ENCODE assay signal across 13 cellular contexts in the genomic region with DNA sequence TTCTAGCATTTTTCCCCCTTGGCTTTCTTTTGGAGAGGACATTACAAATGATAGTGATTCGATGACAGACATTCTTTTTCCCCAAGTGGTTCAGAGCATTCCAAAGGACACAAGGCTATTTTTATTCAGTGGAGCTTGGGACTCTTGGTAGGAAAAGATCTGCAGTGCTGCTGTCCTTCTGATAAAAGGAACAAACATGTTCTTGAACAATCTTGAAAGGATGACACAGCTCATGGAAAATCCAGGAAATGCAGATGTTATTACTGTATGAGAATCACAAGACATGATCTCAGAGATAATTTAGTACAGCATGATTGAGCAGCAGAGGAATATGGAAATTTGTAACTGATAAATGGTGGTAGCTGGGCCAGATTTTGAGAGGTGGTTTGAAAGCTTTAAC.
DNase-seq lines count a peak whose midpoint lies in the region; ATAC-seq and TF ChIP-seq lines count a peak whose summit lies in the region.
"Had no signal": no experiment of that assay in that cellular context is flagged by ENCODE, and none has a peak within 500 bp of the region (broad histone marks: within the 10 kb centered on the region; RNA-seq: fewer than 3 reads in every experiment).

No MANE protein-coding gene starts in this region.

- H3K4me3 Mint-ChIP-seq in natural killer cell treated with Interleukin-12 subunit alpha and Interleukin-12 subunit beta and Interleukin-15 and Interleukin-18, amount 100 ng/mL, for 72 hours, result peak overlapping the region; percentile 72
- no peak overlapping the region for H3K4me3 Mint-ChIP-seq in natural killer cell
- H3K4me3 Mint-ChIP-seq in effector memory CD8-positive, alpha-beta T cell, result no peak overlapping the region

- peaks cover 12 to 25% of the 10 kb centered on the region in 2 donors for H3K4me1 Mint-ChIP-seq in natural killer cell treated with Interleukin-12 subunit alpha and Interleukin-12 subunit beta and Interleukin-15 and Interleukin-18, amount 100 ng/mL, for 72 hours (ENCODE audit: low read depth in 2 of 2)
- peaks cover 15 to 21% of the 10 kb centered on the region in 2 donors for H3K4me1 Mint-ChIP-seq in natural killer cell
- H3K4me1 Mint-ChIP-seq in effector memory CD8-positive, alpha-beta T cell (ENCODE audit: low read depth in 2 of 2), result peaks cover 9 to 16% of the 10 kb centered on the region in 2 donors

- no peaks in the 10 kb centered on the region for H3K9me3 ChIP-seq in muscle layer of colon (ENCODE audit: low read length)

- H3K4me1 ChIP-seq in muscle layer of colon (ENCODE audit: insufficient read depth, low read length), result peaks cover 30% of the 10 kb centered on the region

- H3K9me3 Mint-ChIP-seq in natural killer cell treated with Interleukin-12 subunit alpha and Interleukin-12 subunit beta and Interleukin-15 and Interleukin-18, amount 100 ng/mL, for 72 hours, result peaks cover 3% of the 10 kb centered on the region
- no peaks in the 10 kb centered on the region for H3K9me3 Mint-ChIP-seq in natural killer cell
- H3K9me3 Mint-ChIP-seq in effector memory CD8-positive, alpha-beta T cell, result no peaks in the 10 kb centered on the region
- H3K9me3 Mint-ChIP-seq: T-cell had no signal

- H3K27ac ChIP-seq in muscle layer of colon (ENCODE audit: low read depth, low read length), result peak overlapping the region; percentile 40

- H3K4me3 ChIP-seq in muscle layer of colon (ENCODE audit: low read depth in 1 of 2, low read length in 2 of 2), result no peak overlapping the region

- H3K9ac ChIP-seq in muscle layer of colon (ENCODE audit: low read length), result no peak overlapping the region

- peak overlapping the region; percentile 59 to 72 for H3K27ac Mint-ChIP-seq in natural killer cell treated with Interleukin-12 subunit alpha and Interleukin-12 subunit beta and Interleukin-15 and Interleukin-18, amount 100 ng/mL, for 72 hours
- H3K27ac Mint-ChIP-seq in natural killer cell, result peak overlapping the region in 1 of 2 donors; percentile 63
- H3K27ac Mint-ChIP-seq in effector memory CD8-positive, alpha-beta T cell, result peak overlapping the region; percentile 39 to 78

- no peak for ATAC-seq in natural killer cell treated with Interleukin-12 subunit alpha and Interleukin-12 subunit beta and Interleukin-15 and Interleukin-18, amount 100 ng/mL, for 72 hours
- ATAC-seq in natural killer cell (no peak), HG02798 (IDR thresholded peaks at IDR 0.05; ENCODE audit: poor library complexity, unreplicated experiment) (no peak), GM19395 (IDR thresholded peaks at IDR 0.05; ENCODE audit: unreplicated experiment) (no peak)
- no peak for ATAC-seq in effector memory CD8-positive, alpha-beta T cell (replicated peaks)
- ATAC-seq: naive thymus-derived CD4-positive, alpha-beta T cell; T-cell had no signal

- intact Hi-C loops in natural killer cell (cut with micrococcal nuclease), result no loop called here

- H3K27me3 ChIP-seq in muscle layer of colon (ENCODE audit: control insufficient read depth in 1 of 2, insufficient read depth in 2 of 2, low read length in 2 of 2), result no peaks in the 10 kb centered on the region

- no peak for DNase-seq in natural killer cell treated with Interleukin-12 subunit alpha and Interleukin-12 subunit beta and Interleukin-15 and Interleukin-18, amount 100 ng/mL, for 72 hours (ENCODE audit: low spot score)
- no peak for DNase-seq in natural killer cell
- DNase-seq in effector memory CD8-positive, alpha-beta T cell, result no peak
- no peak for DNase-seq in DMS53 treated with DMSO at 0.1 percent for 48 hours (lab: John Stamatoyannopoulos, UW; ENCODE audit: unreplicated experiment)
- no peak for DNase-seq in KG1 (lab: John Stamatoyannopoulos, UW)
- DNase-seq: AML-193; GOT3; naive thymus-derived CD4-positive, alpha-beta T cell; NCI-H2081 treated with DMSO at 0.1 percent for 48 hours; T-cell had no signal

- H3K36me3 Mint-ChIP-seq in natural killer cell treated with Interleukin-12 subunit alpha and Interleukin-12 subunit beta and Interleukin-15 and Interleukin-18, amount 100 ng/mL, for 72 hours, result no peaks in the 10 kb centered on the region
- no peaks in the 10 kb centered on the region for H3K36me3 Mint-ChIP-seq in natural killer cell
- H3K36me3 Mint-ChIP-seq in effector memory CD8-positive, alpha-beta T cell (ENCODE audit: insufficient read depth), result no peaks in the 10 kb centered on the region
- H3K36me3 Mint-ChIP-seq: T-cell had no signal

- TF ChIP-seq CTCF in natural killer cell (IDR thresholded peaks at IDR 0.05), result no peak

- peaks cover 0 to 4% of the 10 kb centered on the region in 2 donors for H3K27me3 Mint-ChIP-seq in natural killer cell treated with Interleukin-12 subunit alpha and Interleukin-12 subunit beta and Interleukin-15 and Interleukin-18, amount 100 ng/mL, for 72 hours
- peaks cover 0 to 7% of the 10 kb centered on the region in 2 donors for H3K27me3 Mint-ChIP-seq in natural killer cell (ENCODE audit: low read depth in 2 of 2)
- no peaks in the 10 kb centered on the region for H3K27me3 Mint-ChIP-seq in effector memory CD8-positive, alpha-beta T cell
- H3K27me3 Mint-ChIP-seq: naive thymus-derived CD4-positive, alpha-beta T cell; T-cell had no signal

- no peaks in the 10 kb centered on the region for H3K36me3 ChIP-seq in muscle layer of colon (ENCODE audit: insufficient read depth, low read length)
